Comparison of ENCODE assay signal across 16 cellular contexts in genomic region chr15:59388670-59389069, GRCh38. TPM values are rescaled to one million over a fixed set of nuclear protein-coding genes. Genes with fewer than 3 reads are reported as not detected.
DNase-seq lines count a peak whose midpoint lies in the region; ATAC-seq and TF ChIP-seq lines count a peak whose summit lies in the region.
"Had no signal": no experiment of that assay in that cellular context is flagged by ENCODE, and none has a peak within 500 bp of the region (broad histone marks: within the 10 kb centered on the region; RNA-seq: fewer than 3 reads in every experiment).

No MANE protein-coding gene starts in this region.

- H3K9me3 Mint-ChIP-seq in activated T-helper 17 cell treated with anti-CD3 and anti-CD28 coated beads, Interleukin-2, amount 50 U/mL, for 72 hours: no peaks in the 10 kb centered on the region
- H3K9me3 Mint-ChIP-seq: activated T-helper 1 cell treated with anti-CD3 and anti-CD28 coated beads, Interleukin-12 subunit alpha, Interleukin-12 subunit beta, Interleukin-2, Interleukin-4 antibody, amounts not matched to agents 30 ng/mL and 10 ng/mL and 1 ng/mL, durations not matched to agents 14 hours and 24 hours and 36 hours had no signal

- H3K4me3 ChIP-seq in kidney epithelial cell (ENCODE audit: low read depth, low read length): no peak overlapping the region
- H3K4me3 ChIP-seq: cardiac muscle cell, SJSA1 had no signal

- no peak overlapping the region for H3K27ac Mint-ChIP-seq in activated T-helper 17 cell treated with anti-CD3 and anti-CD28 coated beads, Interleukin-2, amount 50 U/mL, for 72 hours
- H3K27ac Mint-ChIP-seq: activated T-helper 1 cell treated with anti-CD3 and anti-CD28 coated beads, Interleukin-12 subunit alpha, Interleukin-12 subunit beta, Interleukin-2, Interleukin-4 antibody, amounts not matched to agents 30 ng/mL and 10 ng/mL and 1 ng/mL, durations not matched to agents 14 hours and 24 hours and 36 hours had no signal

- DNase-seq in EH (ENCODE audit: low read depth): peak; percentile 52
- DNase-seq in LHCN-M2 (ENCODE audit: low read depth): peak; percentile 36
- peak; percentile 82 for DNase-seq in amniotic epithelial cell (ENCODE audit: low read depth)
- DNase-seq in kidney epithelial cell (ENCODE audit: low read depth): peak; percentile 39
- no peak for DNase-seq in NCI-H774 (lab: John Stamatoyannopoulos, UW)
- DNase-seq in stimulated activated naive CD4-positive, alpha-beta T cell (lab: John Stamatoyannopoulos, UW): no peak
- DNase-seq: Calu3, erythroblast, naive B cell, NCI-H446, right cardiac atrium had no signal

- no peak overlapping the region for H3K4me3 Mint-ChIP-seq in activated T-helper 17 cell treated with anti-CD3 and anti-CD28 coated beads, Interleukin-2, amount 50 U/mL, for 72 hours
- H3K4me3 Mint-ChIP-seq: activated T-helper 1 cell treated with anti-CD3 and anti-CD28 coated beads, Interleukin-12 subunit alpha, Interleukin-12 subunit beta, Interleukin-2, Interleukin-4 antibody, amounts not matched to agents 30 ng/mL and 10 ng/mL and 1 ng/mL, durations not matched to agents 14 hours and 24 hours and 36 hours had no signal

- peaks cover 4% of the 10 kb centered on the region for H3K4me1 Mint-ChIP-seq in activated T-helper 17 cell treated with anti-CD3 and anti-CD28 coated beads, Interleukin-2, amount 50 U/mL, for 72 hours

- TF ChIP-seq CTCF in kidney epithelial cell (IDR thresholded peaks at IDR 0.05; ENCODE audit: insufficient read depth, low read length, poor library complexity, severe bottlenecking): no peak

- no peaks in the 10 kb centered on the region for H3K36me3 ChIP-seq in kidney epithelial cell (ENCODE audit: control insufficient read depth, insufficient read depth, low read length)
- H3K36me3 ChIP-seq: cardiac muscle cell, SJSA1 had no signal

- no peaks in the 10 kb centered on the region for H3K36me3 Mint-ChIP-seq in activated T-helper 17 cell treated with anti-CD3 and anti-CD28 coated beads, Interleukin-2, amount 50 U/mL, for 72 hours (ENCODE audit: low read depth)

- no peaks in the 10 kb centered on the region for H3K27me3 ChIP-seq in kidney epithelial cell (ENCODE audit: control insufficient read depth, insufficient read depth, low read length)
- H3K27me3 ChIP-seq: cardiac muscle cell, SJSA1 had no signal

- ATAC-seq in activated T-helper 17 cell treated with anti-CD3 and anti-CD28 coated beads, Interleukin-2, amount 50 U/mL, for 72 hours (replicated peaks): no peak
- no peak for ATAC-seq in HG02840 (IDR thresholded peaks at IDR 0.05; ENCODE audit: low FRiP score, unreplicated experiment)

- no peaks in the 10 kb centered on the region for H3K27me3 Mint-ChIP-seq in activated T-helper 17 cell treated with anti-CD3 and anti-CD28 coated beads, Interleukin-2, amount 50 U/mL, for 72 hours
- H3K27me3 Mint-ChIP-seq: naive B cell had no signal

RNA-seq across cellular contexts. Expression of gene MYO1E, which starts 16.0 kb away (rescaled TPM):
- total RNA-seq in LHCN-M2 (2014; rRNA removed) (88.5 and 117 TPM in 2 replicates), kidney epithelial cell (190 and 233 TPM in 2 replicates)
- 59.1 TPM for polyA plus RNA-seq in LHCN-M2 (2012)
- 10 to 100 TPM; 29.3 to 30.1 TPM for total RNA-seq in activated T-helper 17 cell treated with anti-CD3 and anti-CD28 coated beads, Interleukin-2, amount 50 U/mL, for 72 hours

RNA-seq across cellular contexts. Expression of gene FAM81A, which starts 49.3 kb away (rescaled TPM):
- total RNA-seq in LHCN-M2 (2014; rRNA removed) (under 0.01 and 0.06 TPM in 2 replicates), kidney epithelial cell (0.75 and 2.2 TPM in 2 replicates)
- polyA plus RNA-seq in LHCN-M2 (2012): 0.39 TPM
- not detected for total RNA-seq in activated T-helper 17 cell treated with anti-CD3 and anti-CD28 coated beads, Interleukin-2, amount 50 U/mL, for 72 hours

Comparison
In these comparisons a context has a peak if more than half of its experiments do, and no peak if none do; other contexts are left out.
1. DNase-seq: peak in EH (single experiment), LHCN-M2 (single experiment), amniotic epithelial cell (single experiment) and kidney epithelial cell (single experiment); none in NCI-H774 (single experiment) and stimulated activated naive CD4-positive, alpha-beta T cell (0 of 6).